1 cellular context compared by ENCODE assay signal in genomic region chr4:102174800-102175199, GRCh38.
TF ChIP-seq lines count a peak whose summit lies in the region.

No MANE protein-coding gene starts in this region.

TF ChIP-seq in GM23338, 12 proteins besides CTCF, POLR2A, EP300 and RAD21 (continued from another document):
- TF ChIP-seq ZNF462 (CRISPR knock-in tag; IDR thresholded peaks at IDR 0.05) (no peak), EZH2 (IDR thresholded peaks at IDR 0.05; ENCODE audit: low read depth, unreplicated experiment) (no peak), JUNB (IDR thresholded peaks at IDR 0.05; ENCODE audit: unreplicated experiment) (no peak), STAT1 (IDR thresholded peaks at IDR 0.05; ENCODE audit: unreplicated experiment) (no peak), NANOG (IDR thresholded peaks at IDR 0.05; ENCODE audit: borderline replicate concordance) (no peak), ZNF331 (CRISPR knock-in tag; IDR thresholded peaks at IDR 0.05; ENCODE audit: low read depth) (no peak), ETS1 (IDR thresholded peaks at IDR 0.05) (no peak), CREB1 (CRISPR knock-in tag; IDR thresholded peaks at IDR 0.05; ENCODE audit: low read depth) (no peak), EZH2phosphoT487 (IDR thresholded peaks at IDR 0.05; ENCODE audit: unreplicated experiment) (no peak)
